Comparison of ENCODE assay signal across 8 cellular contexts in genomic region chr12:14885718-14886201, GRCh38. TPM values are rescaled to one million over a fixed set of nuclear protein-coding genes. Genes with fewer than 3 reads are reported as not detected.
A peak's percentile ranks its signal among the peaks of the same experiment; 100 is the strongest.
DNase-seq lines count a peak whose midpoint lies in the region; ATAC-seq and TF ChIP-seq lines count a peak whose summit lies in the region.

Gene MGP (minus strand): TSS chr12:14885854. CDS start chr12:14885791, 63 bp downstream.

- H3K9ac ChIP-seq in endocrine pancreas (ENCODE audit: control insufficient read depth, insufficient read depth, low read length): no peak within 1 kb of the TSS

- H3K4me1 ChIP-seq in endocrine pancreas (ENCODE audit: control insufficient read depth, insufficient read depth, low read length): peaks cover 3% of the 10 kb centered on the region

- TF ChIP-seq CTCF in AG09319 (IDR thresholded peaks at IDR 0.05; ENCODE audit: low read depth, low read length): no peak

- H3K4me1 Mint-ChIP-seq in naive thymus-derived CD8-positive, alpha-beta T cell: peaks cover 19 to 47% (median 35%) of the 10 kb centered on the region in 4 donors

- no peak for ATAC-seq in naive thymus-derived CD8-positive, alpha-beta T cell
- ATAC-seq in GM21447 (IDR thresholded peaks at IDR 0.05; ENCODE audit: unreplicated experiment) (no peak), GM18858 (IDR thresholded peaks at IDR 0.05; ENCODE audit: unreplicated experiment) (no peak)

- H3K27me3 ChIP-seq in endocrine pancreas (ENCODE audit: control insufficient read depth, insufficient read depth, low read length): no peaks in the 10 kb centered on the region

- H3K36me3 ChIP-seq in endocrine pancreas (ENCODE audit: control insufficient read depth, insufficient read depth, low read length): no peaks in the 10 kb centered on the region

- DNase-seq in AG09319 (ENCODE audit: extremely low read depth, low read depth): peak; percentile 34
- DNase-seq in NCI-H446 (lab: John Stamatoyannopoulos, UW): peak; percentile 54 to 83
- DNase-seq in naive thymus-derived CD8-positive, alpha-beta T cell: no peak
- no peak for DNase-seq in cortex of kidney (lab: John Stamatoyannopoulos, UW)
- no peak for DNase-seq in SW480 (ENCODE audit: low spot score)

- H3K9me3 ChIP-seq in endocrine pancreas (ENCODE audit: control insufficient read depth, low read length): no peaks in the 10 kb centered on the region

- H3K4me3 Mint-ChIP-seq in naive thymus-derived CD8-positive, alpha-beta T cell: peak within 1 kb of the TSS; percentile 69 to 85 (median 78)

- H3K9me3 Mint-ChIP-seq in naive thymus-derived CD8-positive, alpha-beta T cell: no peaks in the 10 kb centered on the region

- peak within 1 kb of the TSS; percentile 66 to 96 (median 93) for H3K27ac Mint-ChIP-seq in naive thymus-derived CD8-positive, alpha-beta T cell

- peak within 1 kb of the TSS; percentile 55 for H3K4me3 ChIP-seq in endocrine pancreas (ENCODE audit: control insufficient read depth, insufficient read depth, low read length)

- no peaks in the 10 kb centered on the region for H3K36me3 Mint-ChIP-seq in naive thymus-derived CD8-positive, alpha-beta T cell

- peaks cover 0 to 13% (median 0%) of the 10 kb centered on the region in 5 donors for H3K27me3 Mint-ChIP-seq in naive thymus-derived CD8-positive, alpha-beta T cell

- POLR2A ChIA-PET in naive thymus-derived CD8-positive, alpha-beta T cell (lab: Charles Lee): no interaction called here

RNA-seq across cellular contexts. Expression of gene MGP, which starts in this region (rescaled TPM):
- total RNA-seq in naive thymus-derived CD8-positive, alpha-beta T cell: 1 to 10 TPM; 3.7 to 4.1 TPM
- under 1 TPM; 0.14 to 0.48 (median 0.17) TPM for polyA plus RNA-seq in naive thymus-derived CD8-positive, alpha-beta T cell

Comparison
In these comparisons a context has a peak if more than half of its experiments do, and no peak if none do; other contexts are left out.
1. DNase-seq: peak in AG09319 (single experiment) and NCI-H446 (2 of 2); none in naive thymus-derived CD8-positive, alpha-beta T cell (0 of 10), cortex of kidney (single experiment) and SW480 (single experiment).